Comparison of ENCODE assay signal across 8 cellular contexts in genomic region chr10:91551856-91552255, GRCh38.
A peak's percentile ranks its signal among the peaks of the same experiment; 100 is the strongest.
DNase-seq lines count a peak whose midpoint lies in the region; ATAC-seq and TF ChIP-seq lines count a peak whose summit lies in the region.

No MANE protein-coding gene starts in this region.

- DNase-seq in NCI-H345 (lab: John Stamatoyannopoulos, UW) (peak; percentile 25), NCI-H345 treated with DMSO at 0.1 percent for 48 hours (lab: John Stamatoyannopoulos, UW; ENCODE audit: unreplicated experiment) (no peak), NCI-H1092 treated with DMSO at 0.1 percent for 48 hours (lab: John Stamatoyannopoulos, UW) (peak; percentile 62), cerebellar cortex (ENCODE audit: low spot score) (peak; percentile 63), left kidney (ENCODE audit: low read depth, low spot score) (peak; percentile 89), omental fat pad (ENCODE audit: low spot score) (no peak)

- ATAC-seq in omental fat pad (ENCODE audit: low FRiP score) (no peak), GM18517 (IDR thresholded peaks at IDR 0.05; ENCODE audit: unreplicated experiment) (no peak), GM19397 (IDR thresholded peaks at IDR 0.05; ENCODE audit: unreplicated experiment) (no peak)

- no peak for TF ChIP-seq CTCF in omental fat pad (IDR thresholded peaks at IDR 0.05)

Comparison
In these comparisons a context has a peak if more than half of its experiments do, and no peak if none do; other contexts are left out.
1. DNase-seq: peak in NCI-H345 (single experiment), NCI-H1092 treated with DMSO at 0.1 percent for 48 hours (single experiment), cerebellar cortex (single experiment) and left kidney (single experiment); none in NCI-H345 treated with DMSO at 0.1 percent for 48 hours (single experiment) and omental fat pad (single experiment).